ENCODE assay signal across 16 cellular contexts in genomic region chr20:9329356-9330092, GRCh38.
"Had no signal": no experiment of that assay in that cellular context is flagged by ENCODE, and none has a peak within 500 bp of the region (broad histone marks: within the 10 kb centered on the region; RNA-seq: fewer than 3 reads in every experiment).

No MANE protein-coding gene starts in this region.

- H3K36me3 ChIP-seq: lower lobe of right lung, right atrium auricular region, tibial nerve, WERI-Rb-1 had no signal

- H3K27ac Mint-ChIP-seq: activated CD4-positive, alpha-beta memory T cell treated with anti-CD3 and anti-CD28 coated beads for 36 hours; activated naive CD8-positive, alpha-beta T cell treated with anti-CD3 and anti-CD28 coated beads for 36 hours; activated T-helper 1 cell treated with anti-CD3 and anti-CD28 coated beads, Interleukin-12 subunit alpha, Interleukin-12 subunit beta, Interleukin-2, Interleukin-4 antibody, amounts not matched to agents 30 ng/mL and 10 ng/mL and 1 ng/mL, durations not matched to agents 14 hours and 24 hours and 36 hours; progenitor cell of endocrine pancreas; T-helper 17 cell had no signal

- H3K27ac ChIP-seq: dorsolateral prefrontal cortex, lower lobe of right lung, right atrium auricular region, tibial nerve, WERI-Rb-1 had no signal

- H3K27me3 ChIP-seq: right atrium auricular region, tibial nerve had no signal

- H3K4me3 ChIP-seq: dorsolateral prefrontal cortex, lower lobe of right lung, right atrium auricular region, tibial nerve had no signal

- H3K9me3 Mint-ChIP-seq: activated CD4-positive, alpha-beta memory T cell treated with anti-CD3 and anti-CD28 coated beads for 36 hours; activated naive CD8-positive, alpha-beta T cell treated with anti-CD3 and anti-CD28 coated beads for 36 hours; activated T-helper 1 cell treated with anti-CD3 and anti-CD28 coated beads, Interleukin-12 subunit alpha, Interleukin-12 subunit beta, Interleukin-2, Interleukin-4 antibody, amounts not matched to agents 30 ng/mL and 10 ng/mL and 1 ng/mL, durations not matched to agents 14 hours and 24 hours and 36 hours had no signal

- DNase-seq: activated CD4-positive, alpha-beta memory T cell treated with anti-CD3 and anti-CD28 coated beads for 36 hours; activated CD4-positive, alpha-beta T cell treated with anti-CD3 and anti-CD28 coated beads for 4 hours; activated naive CD8-positive, alpha-beta T cell treated with anti-CD3 and anti-CD28 coated beads for 36 hours; activated T-cell treated with anti-CD3 and anti-CD28 coated beads for 4 hours; amniotic stem cell; dorsolateral prefrontal cortex; lower lobe of right lung; midbrain; stimulated activated CD4-positive, alpha-beta T cell treated with anti-CD3 and anti-CD28 coated beads, Interleukin-2, amount 100 ng/mL, for 24 hours; stimulated activated naive CD4-positive, alpha-beta T cell treated with Interleukin-2 at 50 U/mL for 16 hours; T-helper 17 cell; WERI-Rb-1 had no signal

- H3K4me1 Mint-ChIP-seq: activated naive CD8-positive, alpha-beta T cell treated with anti-CD3 and anti-CD28 coated beads for 36 hours; T-helper 17 cell had no signal

- H3K4me3 Mint-ChIP-seq: activated CD4-positive, alpha-beta memory T cell treated with anti-CD3 and anti-CD28 coated beads for 36 hours; activated naive CD8-positive, alpha-beta T cell treated with anti-CD3 and anti-CD28 coated beads for 36 hours; activated T-helper 1 cell treated with anti-CD3 and anti-CD28 coated beads, Interleukin-12 subunit alpha, Interleukin-12 subunit beta, Interleukin-2, Interleukin-4 antibody, amounts not matched to agents 30 ng/mL and 10 ng/mL and 1 ng/mL, durations not matched to agents 14 hours and 24 hours and 36 hours; T-helper 17 cell had no signal

- H3K9me3 ChIP-seq: lower lobe of right lung, right atrium auricular region, tibial nerve had no signal

- H3K4me1 ChIP-seq: lower lobe of right lung had no signal

- H3K27me3 Mint-ChIP-seq: activated CD4-positive, alpha-beta memory T cell treated with anti-CD3 and anti-CD28 coated beads for 36 hours; progenitor cell of endocrine pancreas; T-helper 17 cell had no signal

- ATAC-seq: lower lobe of right lung, T-helper 17 cell had no signal

- H3K36me3 Mint-ChIP-seq: activated CD4-positive, alpha-beta memory T cell treated with anti-CD3 and anti-CD28 coated beads for 36 hours; activated naive CD8-positive, alpha-beta T cell treated with anti-CD3 and anti-CD28 coated beads for 36 hours had no signal
